Comparison of ENCODE assay signal across 8 cellular contexts in the genomic region with DNA sequence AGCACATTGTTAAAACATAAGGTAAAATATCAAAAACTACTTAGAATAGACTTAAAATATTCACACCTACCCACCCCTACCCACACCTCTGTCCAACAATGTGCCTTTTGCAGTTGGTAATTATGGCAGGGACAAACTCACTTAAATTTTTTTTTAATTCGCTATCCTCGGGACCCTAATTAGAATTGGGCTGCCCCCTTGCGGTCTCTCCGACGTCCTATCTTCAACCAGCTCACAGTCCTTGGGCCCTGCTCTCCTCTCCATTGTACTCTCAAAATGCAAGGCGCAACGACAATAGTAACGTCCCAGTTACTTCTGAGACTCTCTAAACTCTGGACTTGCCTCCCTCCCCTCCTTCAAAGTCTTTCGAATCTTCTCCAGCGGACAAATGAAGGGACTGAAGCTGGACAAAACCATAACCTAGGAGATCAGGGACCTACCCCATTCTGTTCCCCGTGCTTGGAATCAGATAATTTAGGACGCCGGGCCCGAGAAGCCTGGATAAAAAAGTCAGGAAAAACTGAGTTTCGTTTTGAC. TPM values are rescaled to one million over a fixed set of nuclear protein-coding genes. Genes with fewer than 3 reads are reported as not detected.
DNase-seq lines count a peak whose midpoint lies in the region; ATAC-seq, FAIRE-seq and TF ChIP-seq lines count a peak whose summit lies in the region.

No MANE protein-coding gene starts in this region.

- peak; percentile 59 for ATAC-seq in activated naive CD8-positive, alpha-beta T cell treated with anti-CD3 and anti-CD28 coated beads, Interleukin-2, amount 50 U/mL, for 24 hours
- ATAC-seq in left cardiac atrium = peak; percentile 70 to 82
- no peak for ATAC-seq in GM19452 (IDR thresholded peaks at IDR 0.05; ENCODE audit: unreplicated experiment)

- H3K4me1 Mint-ChIP-seq in activated naive CD8-positive, alpha-beta T cell treated with anti-CD3 and anti-CD28 coated beads, Interleukin-2, amount 50 U/mL, for 24 hours = peaks cover 26% of the 10 kb centered on the region

- peak overlapping the region; percentile 78 for H3K4me3 Mint-ChIP-seq in activated naive CD8-positive, alpha-beta T cell treated with anti-CD3 and anti-CD28 coated beads, Interleukin-2, amount 50 U/mL, for 24 hours

- H3K27me3 Mint-ChIP-seq in activated naive CD8-positive, alpha-beta T cell treated with anti-CD3 and anti-CD28 coated beads, Interleukin-2, amount 50 U/mL, for 24 hours = peaks cover 7% of the 10 kb centered on the region

- intact Hi-C loops in left cardiac atrium (cut with DNase I) = loop anchor here in 1 of 2 donors (2.0 kb wide), 1 partner anchor 26 kb away; no protein-coding TSS in a partner anchor
- intact Hi-C loops in posterior cingulate gyrus (cut with DNase I) = loop anchor here (1.0 to 10.0 kb wide), 2 partner anchors 24 to 46 kb away; a partner anchor contains a TSS

- peaks cover 4% of the 10 kb centered on the region for H3K36me3 Mint-ChIP-seq in activated naive CD8-positive, alpha-beta T cell treated with anti-CD3 and anti-CD28 coated beads, Interleukin-2, amount 50 U/mL, for 24 hours (ENCODE audit: low read depth)

- H3K4me3 ChIP-seq in LNCaP clone FGC (ENCODE audit: low read depth, low read length) = peak overlapping the region; percentile 72

- DNase-seq in DMS 273 (lab: John Stamatoyannopoulos, UW; ENCODE audit: unreplicated experiment) (peak; percentile 87), LNCaP clone FGC (ENCODE audit: low read depth) (no peak), SK-N-DZ (ENCODE audit: low spot score) (peak; percentile 76), left cardiac atrium (peak; percentile 82), posterior cingulate gyrus (peak in 8 of 10 donors; percentile 55 to 94 (median 74)), urothelium cell line (ENCODE audit: low spot score) (peak; percentile 48)
- DNase-seq in activated naive CD8-positive, alpha-beta T cell treated with anti-CD3 and anti-CD28 coated beads, Interleukin-2, amount 50 U/mL, for 24 hours = peak; percentile 72

- peak; percentile 66 for TF ChIP-seq CTCF in LNCaP clone FGC (IDR thresholded peaks at IDR 0.05; ENCODE audit: control insufficient read depth, extremely low read depth, insufficient read depth)

- H3K27ac Mint-ChIP-seq in activated naive CD8-positive, alpha-beta T cell treated with anti-CD3 and anti-CD28 coated beads, Interleukin-2, amount 50 U/mL, for 24 hours = peak overlapping the region; percentile 81

- FAIRE-seq in urothelium cell line (lab: Jason Lieb, UNC) = no peak

- peaks cover 7% of the 10 kb centered on the region for H3K9me3 Mint-ChIP-seq in activated naive CD8-positive, alpha-beta T cell treated with anti-CD3 and anti-CD28 coated beads, Interleukin-2, amount 50 U/mL, for 24 hours

RNA-seq across cellular contexts. Expression of a gene that starts 1.1 kb away (rescaled TPM):
- polyA plus RNA-seq in SK-N-DZ (2014; cell fraction: cytosol; rRNA removed) = 13.1 and 13.9 TPM in 2 replicates
- 10.6 and 16.1 TPM in 2 replicates for polyA plus RNA-seq in SK-N-DZ (2014; cell fraction: nucleus; rRNA removed)
- total RNA-seq in left cardiac atrium = 10 to 100 TPM in 1 of 2 donors, 1 to 10 TPM in 1; 9.8 to 14.1 TPM

RNA-seq across cellular contexts. Expression of a gene that starts 8.7 kb away (rescaled TPM):
- 3.7 and 11.2 TPM in 2 replicates for polyA plus RNA-seq in SK-N-DZ (2014; cell fraction: cytosol; rRNA removed)
- 1.7 and 5.0 TPM in 2 replicates for polyA plus RNA-seq in SK-N-DZ (2014; cell fraction: nucleus; rRNA removed)
- total RNA-seq in left cardiac atrium = 10 to 100 TPM; 10.1 to 14.0 TPM

RNA-seq across cellular contexts. Expression of a gene that starts 12.4 kb away (rescaled TPM):
- polyA plus RNA-seq in SK-N-DZ (2014; cell fraction: cytosol; rRNA removed) = 200 and 203 TPM in 2 replicates
- polyA plus RNA-seq in SK-N-DZ (2014; cell fraction: nucleus; rRNA removed) = 214 and 248 TPM in 2 replicates
- total RNA-seq in left cardiac atrium = 10 to 100 TPM; 72.6 to 74.3 TPM

RNA-seq across cellular contexts. Expression of a gene that starts 12.5 kb away (rescaled TPM):
- polyA plus RNA-seq in SK-N-DZ (2014; cell fraction: cytosol; rRNA removed) = 241 and 259 TPM in 2 replicates
- 157 and 245 TPM in 2 replicates for polyA plus RNA-seq in SK-N-DZ (2014; cell fraction: nucleus; rRNA removed)
- total RNA-seq in left cardiac atrium = 10 to 100 TPM; 64.3 to 93.1 TPM

RNA-seq across cellular contexts. Expression of a gene that starts 23.7 kb away (rescaled TPM):
- polyA plus RNA-seq in SK-N-DZ (2014; cell fraction: cytosol; rRNA removed) = 39.9 and 40.7 TPM in 2 replicates
- polyA plus RNA-seq in SK-N-DZ (2014; cell fraction: nucleus; rRNA removed) = 51.7 and 53.4 TPM in 2 replicates
- 1 to 10 TPM; 5.7 to 8.7 TPM for total RNA-seq in left cardiac atrium
